Comparison of ENCODE assay signal across 16 cellular contexts in the genomic region with DNA sequence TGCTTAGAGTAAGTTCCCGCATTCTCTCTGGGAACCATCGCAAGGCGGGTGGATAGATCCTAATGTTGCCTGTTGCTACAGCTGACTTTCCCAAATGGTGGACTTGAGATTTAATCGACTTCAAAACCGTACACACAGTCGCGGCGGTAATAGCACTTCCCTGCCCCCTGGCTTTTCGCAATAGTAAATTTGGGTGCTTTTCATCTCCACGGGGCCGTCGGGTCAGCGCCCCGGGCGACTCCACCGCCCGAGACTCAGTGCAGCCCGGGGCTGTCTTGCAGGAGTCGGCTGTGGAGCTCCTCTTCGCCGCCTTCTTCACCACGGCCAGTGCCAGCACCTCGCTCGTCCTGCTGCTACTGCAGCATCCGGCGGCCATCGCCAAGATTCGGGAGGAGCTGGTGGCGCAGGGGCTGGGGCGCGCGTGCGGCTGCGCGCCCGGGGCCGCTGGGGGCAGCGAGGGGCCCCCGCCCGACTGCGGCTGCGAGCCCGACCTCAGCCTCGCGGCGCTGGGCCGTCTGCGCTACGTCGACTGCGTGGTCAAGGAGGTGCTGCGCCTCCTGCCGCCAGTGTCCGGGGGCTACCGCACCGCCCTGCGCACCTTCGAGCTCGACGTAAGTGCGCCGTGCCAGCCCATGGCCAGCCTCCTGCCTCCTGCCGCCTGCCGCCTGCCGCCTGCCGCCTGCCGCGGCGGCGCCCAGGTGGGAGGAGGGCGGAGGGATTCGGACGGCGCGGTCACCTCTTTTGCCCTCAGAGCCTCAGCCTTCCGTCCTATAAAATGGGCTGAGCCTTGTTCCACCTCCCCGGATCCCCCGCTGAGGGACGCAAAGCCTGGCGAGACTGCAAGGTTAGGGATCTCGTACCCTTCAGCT. TPM values are rescaled to one million over a fixed set of nuclear protein-coding genes. Genes with fewer than 3 reads are reported as not detected.
A peak's percentile ranks its signal among the peaks of the same experiment; 100 is the strongest.
DNase-seq lines count a peak whose midpoint lies in the region; ATAC-seq, FAIRE-seq and TF ChIP-seq lines count a peak whose summit lies in the region.
"Had no signal": no experiment of that assay in that cellular context is flagged by ENCODE, and none has a peak within 500 bp of the region (broad histone marks: within the 10 kb centered on the region; RNA-seq: fewer than 3 reads in every experiment).

No MANE protein-coding gene starts in this region.

- no peaks in the 10 kb centered on the region for H3K79me2 ChIP-seq in astrocyte (ENCODE audit: insufficient read depth, low read length)

- H2BK120ac ChIP-seq in mesenchymal stem cell (ENCODE audit: low read depth, low read length) = no peak overlapping the region

- H4K91ac ChIP-seq in mesenchymal stem cell (ENCODE audit: low read length) = no peak overlapping the region

- H4K20me1 ChIP-seq in astrocyte (ENCODE audit: insufficient read depth, low read length) = no peaks in the 10 kb centered on the region

- no peak overlapping the region for H2AK5ac ChIP-seq in mesenchymal stem cell (ENCODE audit: low read length, severe bottlenecking)

- H3K23ac ChIP-seq in mesenchymal stem cell (ENCODE audit: low read length in 2 of 2) = peak overlapping the region in 1 of 2 experiments; percentile 32

- no peak for FAIRE-seq in astrocyte (lab: Jason Lieb, UNC)

- peak overlapping the region; percentile 48 for H3K4me2 ChIP-seq in astrocyte (ENCODE audit: low read length)
- peak overlapping the region; percentile 29 for H3K4me2 ChIP-seq in mesenchymal stem cell (ENCODE audit: low read length, poor library complexity, severe bottlenecking)

- peaks cover 80% of the 10 kb centered on the region for H3K27me3 Mint-ChIP-seq in stimulated activated naive CD8-positive, alpha-beta T cell treated with anti-CD3 and anti-CD28 coated beads, Interleukin-15, Interleukin-2, amounts not matched to agents 100 ng/mL and 50 ng/mL, for 24 hours
- peaks cover 99% of the 10 kb centered on the region for H3K27me3 Mint-ChIP-seq in stimulated activated naive CD8-positive, alpha-beta T cell treated with anti-CD3 and anti-CD28 coated beads, Interleukin-15, amount 100 ng/mL, for 72 hours
- peaks cover 83% of the 10 kb centered on the region for H3K27me3 Mint-ChIP-seq in astrocyte (ENCODE audit: low read depth, unreplicated experiment)

- H3K36me3 Mint-ChIP-seq in stimulated activated naive CD8-positive, alpha-beta T cell treated with anti-CD3 and anti-CD28 coated beads, Interleukin-15, Interleukin-2, amounts not matched to agents 100 ng/mL and 50 ng/mL, for 24 hours (ENCODE audit: low read depth) = no peaks in the 10 kb centered on the region
- peaks cover under 1% of the 10 kb centered on the region for H3K36me3 Mint-ChIP-seq in astrocyte (ENCODE audit: low read depth, unreplicated experiment)
- H3K36me3 Mint-ChIP-seq: CD4-positive, CD25-positive, alpha-beta regulatory T cell had no signal

- peaks cover 88% of the 10 kb centered on the region for H3K27me3 ChIP-seq in astrocyte (ENCODE audit: insufficient read depth, low read length)
- peaks cover 97 to 100% of the 10 kb centered on the region in 2 experiments for H3K27me3 ChIP-seq in mesenchymal stem cell (ENCODE audit: control insufficient read depth in 1 of 2, insufficient read depth in 1 of 2, low read length in 2 of 2)

- H3K4me3 ChIP-seq in astrocyte (ENCODE audit: insufficient read depth, low read depth, low read length) (no peak overlapping the region), mesenchymal stem cell (ENCODE audit: insufficient read depth in 1 of 2, low read depth in 1 of 2, low read length in 2 of 2) (no peak overlapping the region)
- H3K4me3 ChIP-seq: lung had no signal

- no peaks in the 10 kb centered on the region for H3K36me3 ChIP-seq in astrocyte (ENCODE audit: insufficient read depth, low read length)
- H3K36me3 ChIP-seq in mesenchymal stem cell (ENCODE audit: control insufficient read depth in 1 of 2, insufficient read depth in 2 of 2, low read depth in 1 of 2, low read length in 2 of 2) = peaks cover 0 to 3% of the 10 kb centered on the region in 2 experiments
- H3K36me3 ChIP-seq: gastroesophageal sphincter, prostate gland had no signal

- H2BK15ac ChIP-seq in mesenchymal stem cell (ENCODE audit: low read depth, poor library complexity, severe bottlenecking) = no peak overlapping the region

- ATAC-seq in stimulated activated naive CD8-positive, alpha-beta T cell treated with anti-CD3 and anti-CD28 coated beads, Interleukin-15, amount 100 ng/mL, for 72 hours = no peak
- ATAC-seq in HG03159 (IDR thresholded peaks at IDR 0.05; ENCODE audit: unreplicated experiment) (no peak), HG03378 (IDR thresholded peaks at IDR 0.05; ENCODE audit: unreplicated experiment) (no peak), GM18498 (IDR thresholded peaks at IDR 0.05; ENCODE audit: unreplicated experiment) (no peak)
- ATAC-seq: activated CD4-positive, CD25-positive, alpha-beta regulatory T cell treated with anti-CD3 and anti-CD28 coated beads, Interleukin-2, amount 50 U/mL, for 24 hours; gastroesophageal sphincter had no signal

- no peak overlapping the region for H3K14ac ChIP-seq in mesenchymal stem cell (ENCODE audit: low read length in 2 of 2)

- 4% methylated on average over 67 of the region's 81 CpGs for WGBS in mesenchymal stem cell

- H3K9ac ChIP-seq in astrocyte (ENCODE audit: low read length) = no peak overlapping the region
- H3K9ac ChIP-seq in mesenchymal stem cell (ENCODE audit: low read length) = no peak overlapping the region

- H2AFZ ChIP-seq in astrocyte (ENCODE audit: low read depth, low read length) (no peak overlapping the region), mesenchymal stem cell (ENCODE audit: low read depth, low read length) (no peak overlapping the region)

- no peak for TF ChIP-seq CTCF in astrocyte (IDR thresholded peaks at IDR 0.05; ENCODE audit: insufficient read depth, low read depth, low read length)

- H3K79me1 ChIP-seq in mesenchymal stem cell (replicated peaks; ENCODE audit: low read length, poor library complexity, severe bottlenecking) = no peaks in the 10 kb centered on the region

- H3K9me3 ChIP-seq in astrocyte (ENCODE audit: insufficient read depth, low read depth, low read length) (peaks cover 5% of the 10 kb centered on the region), mesenchymal stem cell (ENCODE audit: control insufficient read depth, low read length) (no peaks in the 10 kb centered on the region)
- H3K9me3 ChIP-seq: gastroesophageal sphincter, prostate gland had no signal

- peak overlapping the region; percentile 46 for H4K8ac ChIP-seq in mesenchymal stem cell (ENCODE audit: low read length)

- peaks cover 27% of the 10 kb centered on the region for H3K4me1 Mint-ChIP-seq in stimulated activated naive CD8-positive, alpha-beta T cell treated with anti-CD3 and anti-CD28 coated beads, Interleukin-15, Interleukin-2, amounts not matched to agents 100 ng/mL and 50 ng/mL, for 24 hours (ENCODE audit: low read depth)
- H3K4me1 Mint-ChIP-seq in stimulated activated naive CD8-positive, alpha-beta T cell treated with anti-CD3 and anti-CD28 coated beads, Interleukin-15, amount 100 ng/mL, for 72 hours = peaks cover 32% of the 10 kb centered on the region
- H3K4me1 Mint-ChIP-seq in astrocyte (ENCODE audit: low read depth, unreplicated experiment) = no peaks in the 10 kb centered on the region

- H3K27ac Mint-ChIP-seq in stimulated activated naive CD8-positive, alpha-beta T cell treated with anti-CD3 and anti-CD28 coated beads, Interleukin-15, Interleukin-2, amounts not matched to agents 100 ng/mL and 50 ng/mL, for 24 hours = no peak overlapping the region
- H3K27ac Mint-ChIP-seq in stimulated activated naive CD8-positive, alpha-beta T cell treated with anti-CD3 and anti-CD28 coated beads, Interleukin-15, amount 100 ng/mL, for 72 hours = no peak overlapping the region
- no peak overlapping the region for H3K27ac Mint-ChIP-seq in astrocyte (ENCODE audit: unreplicated experiment)

- H2BK12ac ChIP-seq in mesenchymal stem cell (ENCODE audit: low read length in 2 of 2) = no peak overlapping the region

- peak overlapping the region; percentile 18 for H3K4me3 Mint-ChIP-seq in stimulated activated naive CD8-positive, alpha-beta T cell treated with anti-CD3 and anti-CD28 coated beads, Interleukin-15, Interleukin-2, amounts not matched to agents 100 ng/mL and 50 ng/mL, for 24 hours
- H3K4me3 Mint-ChIP-seq in stimulated activated naive CD8-positive, alpha-beta T cell treated with anti-CD3 and anti-CD28 coated beads, Interleukin-15, amount 100 ng/mL, for 72 hours = no peak overlapping the region
- no peak overlapping the region for H3K4me3 Mint-ChIP-seq in astrocyte (ENCODE audit: unreplicated experiment)
- H3K4me3 Mint-ChIP-seq: CD4-positive, CD25-positive, alpha-beta regulatory T cell had no signal

- H3K18ac ChIP-seq in mesenchymal stem cell (ENCODE audit: low read depth in 1 of 2, low read length in 2 of 2) = no peak overlapping the region

- H3K4me1 ChIP-seq in astrocyte (ENCODE audit: insufficient read depth, low read length) (peaks cover 17% of the 10 kb centered on the region), mesenchymal stem cell (ENCODE audit: control insufficient read depth, insufficient read depth, low read depth, low read length) (peaks cover 35% of the 10 kb centered on the region)
- H3K4me1 ChIP-seq: prostate gland had no signal

- no peak overlapping the region for H2BK5ac ChIP-seq in mesenchymal stem cell (ENCODE audit: low read depth, low read length, poor library complexity, severe bottlenecking)

- H3K27ac ChIP-seq in astrocyte (ENCODE audit: low read depth, low read length) (no peak overlapping the region), mesenchymal stem cell (ENCODE audit: low read length, poor library complexity, severe bottlenecking) (no peak overlapping the region)
- H3K27ac ChIP-seq: gastroesophageal sphincter, prostate gland had no signal

- DNase-seq in stimulated activated naive CD8-positive, alpha-beta T cell treated with anti-CD3 and anti-CD28 coated beads, Interleukin-15, amount 100 ng/mL, for 72 hours = no peak
- DNase-seq in astrocyte (ENCODE audit: low read depth) (no peak), mesenchymal stem cell (no peak), NCI-H345 (lab: John Stamatoyannopoulos, UW) (no peak)
- DNase-seq: CD4-positive, CD25-positive, alpha-beta regulatory T cell; NCI-H774; stimulated activated CD4-positive, alpha-beta T cell treated with anti-CD3 and anti-CD28 coated beads, Interleukin-4, amount 100 ng/mL, for 1 hour; stimulated activated naive CD4-positive, alpha-beta T cell had no signal

- no peaks in the 10 kb centered on the region for H3K9me3 Mint-ChIP-seq in stimulated activated naive CD8-positive, alpha-beta T cell treated with anti-CD3 and anti-CD28 coated beads, Interleukin-15, Interleukin-2, amounts not matched to agents 100 ng/mL and 50 ng/mL, for 24 hours
- no peaks in the 10 kb centered on the region for H3K9me3 Mint-ChIP-seq in stimulated activated naive CD8-positive, alpha-beta T cell treated with anti-CD3 and anti-CD28 coated beads, Interleukin-15, amount 100 ng/mL, for 72 hours
- H3K9me3 Mint-ChIP-seq in astrocyte (ENCODE audit: unreplicated experiment) = peaks cover 21% of the 10 kb centered on the region

- no peak overlapping the region for H3K4ac ChIP-seq in mesenchymal stem cell (ENCODE audit: low read depth in 1 of 2, low read length in 2 of 2)

RNA-seq across cellular contexts. Expression of gene CYP26C1, which starts 5.3 kb away (rescaled TPM):
- not detected in 2 replicates for total RNA-seq in astrocyte
- polyA plus RNA-seq in mesenchymal stem cell (2013, experiment 1 of 2) = not detected
- 0.01 TPM for polyA plus RNA-seq in mesenchymal stem cell (2013, experiment 2 of 2)
- total RNA-seq: CD4-positive, CD25-positive, alpha-beta regulatory T cell had no signal
- polyA plus RNA-seq: CD4-positive, CD25-positive, alpha-beta regulatory T cell had no signal

RNA-seq across cellular contexts. Expression of gene CYP26A1, which starts 7.8 kb away (rescaled TPM):
- 0.18 and 0.53 TPM in 2 replicates for total RNA-seq in astrocyte
- not detected for polyA plus RNA-seq in mesenchymal stem cell (2013, experiment 1 of 2)
- not detected for polyA plus RNA-seq in mesenchymal stem cell (2013, experiment 2 of 2)
- total RNA-seq: CD4-positive, CD25-positive, alpha-beta regulatory T cell; gastroesophageal sphincter; lung; prostate gland had no signal
- polyA plus RNA-seq: CD4-positive, CD25-positive, alpha-beta regulatory T cell had no signal
